ENCODE assay signal across 8 cellular contexts in genomic region chr1:160997323-160998038, GRCh38. TPM values are rescaled to one million over a fixed set of nuclear protein-coding genes. Genes with fewer than 3 reads are reported as not detected.
DNase-seq lines count a peak whose midpoint lies in the region; ATAC-seq lines count a peak whose summit lies in the region.

No MANE protein-coding gene starts in this region.

- H3K4me3 Mint-ChIP-seq in activated CD4-positive, alpha-beta T cell treated with anti-CD3 and anti-CD28 coated beads, Interleukin-2, amount 10 ng/mL, durations not matched to agents 7 days and 5 days, result no peak overlapping the region
- no peak overlapping the region for H3K4me3 Mint-ChIP-seq in memory B cell

- peak; percentile 92 for ATAC-seq in memory B cell (ENCODE audit: low read depth)

- CTCF ChIA-PET in activated CD4-positive, alpha-beta T cell treated with anti-CD3 and anti-CD28 coated beads, Interleukin-2, amount 10 ng/mL, durations not matched to agents 7 days and 5 days (lab: Charles Lee), result interaction anchor here (0.7 to 2.7 kb wide), 13 partner anchors 9 to 385 kb away, joined by 3 to 14 read pairs (median 3); partner anchors contain the start of gene KLHDC9

- H3K9me3 Mint-ChIP-seq in activated CD4-positive, alpha-beta T cell treated with anti-CD3 and anti-CD28 coated beads, Interleukin-2, amount 10 ng/mL, durations not matched to agents 7 days and 5 days, result no peaks in the 10 kb centered on the region
- H3K9me3 Mint-ChIP-seq in memory B cell, result no peaks in the 10 kb centered on the region

- no peaks in the 10 kb centered on the region for H3K27me3 Mint-ChIP-seq in activated CD4-positive, alpha-beta T cell treated with anti-CD3 and anti-CD28 coated beads, Interleukin-2, amount 10 ng/mL, durations not matched to agents 7 days and 5 days
- H3K27me3 Mint-ChIP-seq in memory B cell, result no peaks in the 10 kb centered on the region

- peaks cover 6% of the 10 kb centered on the region for H3K4me1 Mint-ChIP-seq in activated CD4-positive, alpha-beta T cell treated with anti-CD3 and anti-CD28 coated beads, Interleukin-2, amount 10 ng/mL, durations not matched to agents 7 days and 5 days
- H3K4me1 Mint-ChIP-seq in memory B cell, result peaks cover 5% of the 10 kb centered on the region

- no peak overlapping the region for H3K27ac Mint-ChIP-seq in activated CD4-positive, alpha-beta T cell treated with anti-CD3 and anti-CD28 coated beads, Interleukin-2, amount 10 ng/mL, durations not matched to agents 7 days and 5 days
- H3K27ac Mint-ChIP-seq in memory B cell, result peak overlapping the region; percentile 26

- H3K36me3 Mint-ChIP-seq in activated CD4-positive, alpha-beta T cell treated with anti-CD3 and anti-CD28 coated beads, Interleukin-2, amount 10 ng/mL, durations not matched to agents 7 days and 5 days (ENCODE audit: low read depth), result peaks cover 4% of the 10 kb centered on the region
- peaks cover 13% of the 10 kb centered on the region for H3K36me3 Mint-ChIP-seq in memory B cell

- DNase-seq in NCI-H345 (lab: John Stamatoyannopoulos, UW) (peak; percentile 21), NCI-H345 treated with DMSO at 0.1 percent for 48 hours (lab: John Stamatoyannopoulos, UW; ENCODE audit: unreplicated experiment) (no peak), MV-4-11 (lab: John Stamatoyannopoulos, UW) (peak; percentile 69), memory B cell (ENCODE audit: low spot score in 2 of 2) (peak; percentile 27 to 34), NCI-H1417 treated with DMSO at 0.1 percent for 48 hours (lab: John Stamatoyannopoulos, UW) (no peak)
- peak; percentile 61 for DNase-seq in activated CD4-positive, alpha-beta T cell treated with anti-CD3 and anti-CD28 coated beads, Interleukin-2, amount 10 ng/mL, durations not matched to agents 7 days and 5 days
- DNase-seq in effector CD4-positive, alpha-beta T cell, result peak; percentile 23
- peak; percentile 20 for DNase-seq in stimulated activated naive CD4-positive, alpha-beta T cell treated with Interleukin-2 at 50 U/mL for 16 hours (lab: John Stamatoyannopoulos, UW)

- POLR2A ChIA-PET in activated CD4-positive, alpha-beta T cell treated with anti-CD3 and anti-CD28 coated beads, Interleukin-2, amount 10 ng/mL, durations not matched to agents 7 days and 5 days (lab: Charles Lee), result no interaction called here

RNA-seq across cellular contexts. Expression of gene F11R, which starts 23.5 kb away (rescaled TPM):
- 10 to 100 TPM; 14.1 to 15.6 TPM for total RNA-seq in activated CD4-positive, alpha-beta T cell treated with anti-CD3 and anti-CD28 coated beads, Interleukin-2, amount 10 ng/mL, durations not matched to agents 7 days and 5 days

RNA-seq across cellular contexts. Expression of gene TSTD1, which starts 41.3 kb away (rescaled TPM):
- total RNA-seq in activated CD4-positive, alpha-beta T cell treated with anti-CD3 and anti-CD28 coated beads, Interleukin-2, amount 10 ng/mL, durations not matched to agents 7 days and 5 days, result 10 to 100 TPM; 33.5 to 43.6 TPM

RNA-seq across cellular contexts. Expression of gene ITLN2, which starts 42.9 kb away (rescaled TPM):
- total RNA-seq in activated CD4-positive, alpha-beta T cell treated with anti-CD3 and anti-CD28 coated beads, Interleukin-2, amount 10 ng/mL, durations not matched to agents 7 days and 5 days, result not detected

RNA-seq across cellular contexts. Expression of gene USF1, which starts 48.3 kb away (rescaled TPM):
- 10 to 100 TPM; 78.0 to 81.2 TPM for total RNA-seq in activated CD4-positive, alpha-beta T cell treated with anti-CD3 and anti-CD28 coated beads, Interleukin-2, amount 10 ng/mL, durations not matched to agents 7 days and 5 days

Comparison
In these comparisons a context has a peak if more than half of its experiments do, and no peak if none do; other contexts are left out.
1. DNase-seq: peak in NCI-H345 (single experiment), MV-4-11 (single experiment), activated CD4-positive, alpha-beta T cell treated with anti-CD3 and anti-CD28 coated beads, Interleukin-2, amount 10 ng/mL, durations not matched to agents 7 days and 5 days (single experiment), effector CD4-positive, alpha-beta T cell (single experiment), memory B cell (2 of 2) and stimulated activated naive CD4-positive, alpha-beta T cell treated with Interleukin-2 at 50 U/mL for 16 hours (single experiment); none in NCI-H345 treated with DMSO at 0.1 percent for 48 hours (single experiment) and NCI-H1417 treated with DMSO at 0.1 percent for 48 hours (single experiment).